Comparison of ENCODE assay signal across 17 cellular contexts in genomic region chr5:67081259-67081658, GRCh38.
"Had no signal": no experiment of that assay in that cellular context is flagged by ENCODE, and none has a peak within 500 bp of the region (broad histone marks: within the 10 kb centered on the region; RNA-seq: fewer than 3 reads in every experiment).

No MANE protein-coding gene starts in this region.

- H3K36me3 ChIP-seq: brain microvascular endothelial cell, WERI-Rb-1 had no signal

- H3K9me3 ChIP-seq: heart left ventricle had no signal

- DNase-seq: activated CD4-positive, alpha-beta T cell treated with anti-CD3 and anti-CD28 coated beads for 1 hour; activated CD8-positive, alpha-beta memory T cell treated with anti-CD3 and anti-CD28 coated beads for 24 hours; activated CD8-positive, alpha-beta memory T cell treated with anti-CD3 and anti-CD28 coated beads, Interleukin-2, amount 50 U/mL, for 48 hours; activated effector memory CD4-positive, alpha-beta T cell treated with anti-CD3 and anti-CD28 coated beads, Interleukin-2, amount 50 U/mL, for 16 hours; activated naive CD4-positive, alpha-beta T cell treated with anti-CD3 and anti-CD28 coated beads, Interleukin-2, amount 50 U/mL, for 16 hours; activated T-cell treated with anti-CD3 and anti-CD28 coated beads, Interleukin-2, amount 50 U/mL, for 72 hours; aorta; brain microvascular endothelial cell; central memory CD4-positive, alpha-beta T cell; endodermal cell; heart left ventricle; left ventricle myocardium superior; stimulated activated CD4-positive, alpha-beta T cell treated with anti-CD3 and anti-CD28 coated beads, Interleukin-12 subunit alpha, Interleukin-12 subunit beta, amount 100 ng/mL, for 4 hours; stimulated activated CD4-positive, alpha-beta T cell treated with anti-CD3 and anti-CD28 coated beads, Interleukin-1b, Interleukin-23, amount 100 ng/mL, for 48 hours; stimulated activated CD8-positive, alpha-beta memory T cell treated with anti-CD3 and anti-CD28 coated beads, Interleukin-4, amount 100 ng/mL, for 48 hours; stimulated activated naive CD4-positive, alpha-beta T cell; WERI-Rb-1 had no signal

- H3K27me3 ChIP-seq: brain microvascular endothelial cell, heart left ventricle had no signal

- ATAC-seq: activated T-cell treated with anti-CD3 and anti-CD28 coated beads, Interleukin-2, amount 50 U/mL, for 72 hours; heart left ventricle; left ventricle myocardium superior had no signal

- H3K4me3 ChIP-seq: heart left ventricle had no signal

- H3K27ac ChIP-seq: brain microvascular endothelial cell, heart left ventricle, WERI-Rb-1 had no signal
